ENCODE assay signal across 8 cellular contexts in the genomic region with DNA sequence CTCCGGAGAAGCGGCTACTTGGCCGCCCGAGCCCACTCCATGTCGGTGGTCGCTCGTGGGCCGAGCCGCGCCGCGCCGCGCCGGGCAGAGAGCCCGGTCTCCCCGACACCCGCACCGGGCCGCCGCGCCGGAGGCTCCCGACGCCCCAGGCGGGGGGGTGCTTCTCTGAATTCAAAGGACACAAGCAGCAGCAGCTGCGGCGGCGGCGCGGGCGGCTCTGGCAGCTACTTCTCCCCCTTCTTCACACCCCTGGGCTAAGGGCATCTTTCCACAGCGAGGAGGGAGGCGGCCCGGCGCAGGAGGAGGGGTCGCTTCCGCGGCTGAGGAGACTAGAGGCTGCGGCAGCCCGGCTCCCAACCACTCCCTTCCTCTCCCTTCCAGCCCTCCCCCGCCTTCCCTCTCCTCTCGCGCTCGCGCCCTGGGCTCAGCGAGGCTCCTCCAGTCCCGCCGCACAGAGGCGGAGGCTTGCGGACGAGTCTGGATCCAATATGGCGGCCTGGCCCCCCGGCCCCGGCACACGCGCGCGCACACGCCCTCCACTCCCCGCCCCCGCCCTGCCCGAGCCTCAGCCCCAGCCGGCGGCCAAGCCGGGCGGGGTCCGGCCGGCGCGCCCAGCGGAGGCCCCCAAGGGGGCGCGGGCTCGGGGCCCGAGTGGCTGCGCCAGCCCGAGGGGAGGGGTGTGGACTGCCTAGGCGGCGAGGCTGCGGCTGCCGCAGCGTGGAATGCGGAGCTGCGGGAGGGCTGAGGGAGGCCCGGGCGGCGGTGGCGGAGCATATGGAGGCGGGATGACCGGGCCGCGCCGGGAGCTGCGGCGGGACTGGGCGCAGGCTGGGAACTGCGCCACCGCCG. TPM values are rescaled to one million over a fixed set of nuclear protein-coding genes. Genes with fewer than 3 reads are reported as not detected.
DNase-seq lines count a peak whose midpoint lies in the region; ATAC-seq and TF ChIP-seq lines count a peak whose summit lies in the region.

A gene with protein sequence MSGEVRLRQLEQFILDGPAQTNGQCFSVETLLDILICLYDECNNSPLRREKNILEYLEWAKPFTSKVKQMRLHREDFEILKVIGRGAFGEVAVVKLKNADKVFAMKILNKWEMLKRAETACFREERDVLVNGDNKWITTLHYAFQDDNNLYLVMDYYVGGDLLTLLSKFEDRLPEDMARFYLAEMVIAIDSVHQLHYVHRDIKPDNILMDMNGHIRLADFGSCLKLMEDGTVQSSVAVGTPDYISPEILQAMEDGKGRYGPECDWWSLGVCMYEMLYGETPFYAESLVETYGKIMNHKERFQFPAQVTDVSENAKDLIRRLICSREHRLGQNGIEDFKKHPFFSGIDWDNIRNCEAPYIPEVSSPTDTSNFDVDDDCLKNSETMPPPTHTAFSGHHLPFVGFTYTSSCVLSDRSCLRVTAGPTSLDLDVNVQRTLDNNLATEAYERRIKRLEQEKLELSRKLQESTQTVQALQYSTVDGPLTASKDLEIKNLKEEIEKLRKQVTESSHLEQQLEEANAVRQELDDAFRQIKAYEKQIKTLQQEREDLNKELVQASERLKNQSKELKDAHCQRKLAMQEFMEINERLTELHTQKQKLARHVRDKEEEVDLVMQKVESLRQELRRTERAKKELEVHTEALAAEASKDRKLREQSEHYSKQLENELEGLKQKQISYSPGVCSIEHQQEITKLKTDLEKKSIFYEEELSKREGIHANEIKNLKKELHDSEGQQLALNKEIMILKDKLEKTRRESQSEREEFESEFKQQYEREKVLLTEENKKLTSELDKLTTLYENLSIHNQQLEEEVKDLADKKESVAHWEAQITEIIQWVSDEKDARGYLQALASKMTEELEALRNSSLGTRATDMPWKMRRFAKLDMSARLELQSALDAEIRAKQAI (N-terminal part only) (minus strand): TSS at position 490 of the 849 bp plus-strand sequence. CDS start 1,310 bp downstream, outside the sequence.

- no peak within 1 kb of the TSS for H3K27ac Mint-ChIP-seq in T-cell
- peak within 1 kb of the TSS; percentile 98 for H3K27ac Mint-ChIP-seq in MCF 10A (ENCODE audit: low read depth, unreplicated experiment)

- H3K4me3 Mint-ChIP-seq in T-cell (peak within 1 kb of the TSS; percentile 61 to 74 (median 70)), MCF 10A (ENCODE audit: unreplicated experiment) (peak within 1 kb of the TSS; percentile 86)

- H3K4me3 ChIP-seq in AG10803 (ENCODE audit: low read length), result peak within 1 kb of the TSS; percentile 78
- peak within 1 kb of the TSS; percentile 81 for H3K4me3 ChIP-seq in iPS-11a (ENCODE audit: low read depth, low read length)

- H3K4me1 Mint-ChIP-seq in T-cell, result peaks cover 4 to 12% (median 6%) of the 10 kb centered on the region in 3 donors
- H3K4me1 Mint-ChIP-seq in MCF 10A (ENCODE audit: insufficient read depth, unreplicated experiment), result peaks cover 26% of the 10 kb centered on the region

- intact Hi-C loops in MCF 10A (cut with micrococcal nuclease), result loop anchor here (2.0 to 10.0 kb wide), 5 partner anchors 27 to 771 kb away; a partner anchor contains a TSS

- TF ChIP-seq CTCF in AG10803 (conservative IDR thresholded peaks at IDR 0.05; ENCODE audit: low read length), result no peak
- no peak for TF ChIP-seq CTCF in MCF 10A (IDR thresholded peaks at IDR 0.05; ENCODE audit: unreplicated experiment)

- CTCF ChIA-PET in T-cell (lab: Charles Lee), result interaction anchor here in 1 of 2 donors (0.6 kb wide), 1 partner anchor 909 kb away, joined by 3 read pairs; no protein-coding TSS in a partner anchor
- CTCF ChIA-PET in MCF 10A (lab: Yijun Ruan, JAX), result interaction anchor here (0.7 to 2.7 kb wide), 12 partner anchors 10 to 1910 kb away, joined by 3 to 11 read pairs (median 4); no protein-coding TSS in a partner anchor

- H3K36me3 Mint-ChIP-seq in T-cell (no peaks in the 10 kb centered on the region), MCF 10A (ENCODE audit: insufficient read depth, unreplicated experiment) (peaks cover 15% of the 10 kb centered on the region)

- ATAC-seq in GM19324 (IDR thresholded peaks at IDR 0.05; ENCODE audit: low FRiP score, unreplicated experiment), result peak; percentile 63
- ATAC-seq in T-cell (replicated peaks in 1 of 4), result peak; percentile 51 to 76 (median 60)
- ATAC-seq in GM18519 (IDR thresholded peaks at IDR 0.05; ENCODE audit: low FRiP score, unreplicated experiment), result no peak

- BruUV-seq in MCF 10A (replicated peaks; lab: Mats Ljungman, UMichigan), result TSS peak; percentile 25

- peaks cover 0 to 9% (median 0%) of the 10 kb centered on the region in 3 donors for H3K9me3 Mint-ChIP-seq in T-cell
- H3K9me3 Mint-ChIP-seq in MCF 10A (ENCODE audit: unreplicated experiment), result no peaks in the 10 kb centered on the region

- peaks cover 53% of the 10 kb centered on the region in 2 donors for H3K27me3 Mint-ChIP-seq in T-cell
- no peaks in the 10 kb centered on the region for H3K27me3 Mint-ChIP-seq in MCF 10A (ENCODE audit: insufficient read depth, unreplicated experiment)

- DNase-seq in AG10803 (ENCODE audit: low read depth) (peak; percentile 88), M059J (ENCODE audit: low read depth) (peak; percentile 89), T-cell (peak in 23 of 34 experiments; percentile 0 to 42 (median 11)), MCF 10A (ENCODE audit: unreplicated experiment) (peak; percentile 96), renal cortical epithelial cell (ENCODE audit: low read depth) (peak; percentile 55)

- POLR2A ChIA-PET in T-cell (lab: Charles Lee), result no interaction called here
- POLR2A ChIA-PET in MCF 10A (lab: Yijun Ruan, JAX), result interaction anchor here (0.6 to 7.7 kb wide), 30 partner anchors 8 to 910 kb away, joined by 3 to 89 read pairs (median 6); a partner anchor contains a TSS

RNA-seq across cellular contexts. Expression of the gene that starts here (rescaled TPM):
- total RNA-seq in M059J (2014; rRNA removed; shearing (Covaris generic)), result 15.1 and 21.6 TPM in 2 replicates
- total RNA-seq in T-cell (1 to 10 TPM in 1 of 5 donors, under 1 TPM in 4; 0.33 to 1.6 (median 0.86) TPM), MCF 10A (2022) (88.8 and 102 TPM in 2 replicates), renal cortical epithelial cell (37.2 and 63.5 TPM in 2 replicates)

Comparison
In these comparisons a context has a peak if more than half of its experiments do, and no peak if none do; other contexts are left out.
1. DNase-seq: peak in every context shown above with its lines; median percentile 96 in MCF 10A; 89 in M059J; 88 in AG10803; 55 in renal cortical epithelial cell; 11 in T-cell.